21 cellular contexts compared by ENCODE assay signal in the genomic region with DNA sequence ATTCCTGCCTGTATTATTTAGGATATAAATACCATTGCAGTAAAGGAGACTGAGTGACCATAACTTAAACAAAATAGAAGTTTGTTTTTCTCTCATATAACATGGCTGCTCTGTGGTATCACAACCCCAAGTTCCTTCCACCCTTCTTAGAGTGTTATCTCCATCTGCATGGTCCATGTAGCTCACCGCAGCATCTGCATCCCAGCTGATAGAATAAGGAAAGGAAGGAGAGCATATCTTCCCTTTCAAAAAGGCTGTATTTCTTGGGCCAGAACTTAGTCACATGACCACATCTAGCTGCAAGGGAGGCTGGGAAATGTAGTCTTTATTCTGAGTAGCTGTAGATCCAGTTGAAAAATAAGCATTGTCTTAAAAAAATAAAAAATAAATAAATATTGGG.
"Had no signal": no experiment of that assay in that cellular context is flagged by ENCODE, and none has a peak within 500 bp of the region (broad histone marks: within the 10 kb centered on the region; RNA-seq: fewer than 3 reads in every experiment).

No MANE protein-coding gene starts in this region.

- H3K4me3 ChIP-seq: cardiac muscle cell, lung, pancreas, testis had no signal

- H3K27ac Mint-ChIP-seq: activated CD4-positive, alpha-beta T cell treated with anti-CD3 and anti-CD28 coated beads, Interleukin-2, amount 10 ng/mL, durations not matched to agents 7 days and 5 days; activated CD8-positive, alpha-beta T cell treated with anti-CD3 and anti-CD28 coated beads, Interleukin-2, amount 10 ng/mL, durations not matched to agents 7 days and 5 days; activated naive CD8-positive, alpha-beta T cell treated with anti-CD3 and anti-CD28 coated beads, Interleukin-2, amount 10 ng/mL, durations not matched to agents 7 days and 5 days; activated T-cell treated with anti-CD3 and anti-CD28 coated beads, Interleukin-2, amount 50 U/mL, for 24 hours; activated T-helper 2 cell treated with anti-CD3 and anti-CD28 coated beads, Interferon-gamma antibody, Interleukin-2, Interleukin-4, amounts not matched to agents 10 μg/mL and 5 μg/mL and 100 μg/mL, durations not matched to agents 14 hours and 24 hours and 36 hours; dendritic cell treated with granulocyte-macrophage colony-stimulating factor and Interleukin-4, amounts not matched to agents 40 ng/mL and 50 ng/mL, for 4 days; effector memory CD8-positive, alpha-beta T cell; natural killer cell treated with Interleukin-12 subunit alpha and Interleukin-12 subunit beta and Interleukin-15 and Interleukin-18, amount 100 ng/mL, for 72 hours; stimulated activated memory B cell treated with anti-CD40 and anti-IgM and Interleukin-4, amounts not matched to agents 10 μg/mL and 1 μg/mL and 100 μg/mL, for 72 hours; type B pancreatic cell had no signal

- H3K36me3 Mint-ChIP-seq: activated naive CD8-positive, alpha-beta T cell treated with anti-CD3 and anti-CD28 coated beads, Interleukin-2, amount 10 ng/mL, durations not matched to agents 7 days and 5 days; type B pancreatic cell had no signal

- H3K27ac ChIP-seq: cardiac muscle cell, neutrophil, pancreas, testis had no signal

- H3K4me3 Mint-ChIP-seq: activated CD4-positive, alpha-beta T cell treated with anti-CD3 and anti-CD28 coated beads, Interleukin-2, amount 10 ng/mL, durations not matched to agents 7 days and 5 days; activated CD8-positive, alpha-beta T cell treated with anti-CD3 and anti-CD28 coated beads, Interleukin-2, amount 10 ng/mL, durations not matched to agents 7 days and 5 days; activated naive CD8-positive, alpha-beta T cell treated with anti-CD3 and anti-CD28 coated beads, Interleukin-2, amount 10 ng/mL, durations not matched to agents 7 days and 5 days; activated T-cell treated with anti-CD3 and anti-CD28 coated beads, Interleukin-2, amount 50 U/mL, for 24 hours; dendritic cell treated with granulocyte-macrophage colony-stimulating factor and Interleukin-4, amounts not matched to agents 40 ng/mL and 50 ng/mL, for 4 days; effector memory CD8-positive, alpha-beta T cell; natural killer cell treated with Interleukin-12 subunit alpha and Interleukin-12 subunit beta and Interleukin-15 and Interleukin-18, amount 100 ng/mL, for 72 hours; stimulated activated memory B cell treated with anti-CD40 and anti-IgM and Interleukin-4, amounts not matched to agents 10 μg/mL and 1 μg/mL and 100 μg/mL, for 72 hours; type B pancreatic cell had no signal

- H3K9me3 ChIP-seq: neutrophil, pancreas, testis had no signal

- DNase-seq: activated CD4-positive, alpha-beta T cell treated with anti-CD3 and anti-CD28 coated beads, Interleukin-2, amount 10 ng/mL, durations not matched to agents 7 days and 5 days; activated CD8-positive, alpha-beta T cell treated with anti-CD3 and anti-CD28 coated beads, Interleukin-2, amount 10 ng/mL, durations not matched to agents 7 days and 5 days; activated naive CD4-positive, alpha-beta T cell treated with Interleukin-2 at 50 U/mL for 16 hours; activated naive CD8-positive, alpha-beta T cell treated with anti-CD3 and anti-CD28 coated beads, Interleukin-2, amount 10 ng/mL, durations not matched to agents 7 days and 5 days; activated T-cell treated with anti-CD3 and anti-CD28 coated beads, Interleukin-2, amount 50 U/mL, for 24 hours; effector memory CD8-positive, alpha-beta T cell; foreskin melanocyte; glutamatergic neuron; kidney; pancreas; stimulated activated CD4-positive, alpha-beta T cell treated with anti-CD3 and anti-CD28 coated beads, Interleukin-4, amount 100 ng/mL, for 4 hours; testis had no signal

- H3K9me3 Mint-ChIP-seq: activated CD4-positive, alpha-beta T cell treated with anti-CD3 and anti-CD28 coated beads, Interleukin-2, amount 10 ng/mL, durations not matched to agents 7 days and 5 days; effector memory CD8-positive, alpha-beta T cell had no signal

- H3K27me3 ChIP-seq: cardiac muscle cell, neutrophil, testis had no signal

- H3K36me3 ChIP-seq: cardiac muscle cell, neutrophil, pancreas had no signal

- ATAC-seq: activated CD8-positive, alpha-beta T cell treated with anti-CD3 and anti-CD28 coated beads, Interleukin-2, amount 10 ng/mL, durations not matched to agents 7 days and 5 days; effector memory CD8-positive, alpha-beta T cell; left lobe of liver; natural killer cell treated with Interleukin-12 subunit alpha and Interleukin-12 subunit beta and Interleukin-15 and Interleukin-18, amount 100 ng/mL, for 72 hours; pancreas; stimulated activated memory B cell treated with anti-CD40 and anti-IgM and Interleukin-4, amounts not matched to agents 10 μg/mL and 1 μg/mL and 100 μg/mL, for 72 hours had no signal

- H3K4me1 Mint-ChIP-seq: activated CD4-positive, alpha-beta T cell treated with anti-CD3 and anti-CD28 coated beads, Interleukin-2, amount 10 ng/mL, durations not matched to agents 7 days and 5 days; activated naive CD8-positive, alpha-beta T cell treated with anti-CD3 and anti-CD28 coated beads, Interleukin-2, amount 10 ng/mL, durations not matched to agents 7 days and 5 days; stimulated activated memory B cell treated with anti-CD40 and anti-IgM and Interleukin-4, amounts not matched to agents 10 μg/mL and 1 μg/mL and 100 μg/mL, for 72 hours had no signal

- H3K4me1 ChIP-seq: pancreas, testis had no signal

- H3K27me3 Mint-ChIP-seq: activated CD4-positive, alpha-beta T cell treated with anti-CD3 and anti-CD28 coated beads, Interleukin-2, amount 10 ng/mL, durations not matched to agents 7 days and 5 days; dendritic cell treated with granulocyte-macrophage colony-stimulating factor and Interleukin-4, amounts not matched to agents 40 ng/mL and 50 ng/mL, for 4 days; type B pancreatic cell had no signal
